Comparison of ENCODE assay signal across 23 cellular contexts in genomic region chr7:26305869-26306665, GRCh38. TPM values are rescaled to one million over a fixed set of nuclear protein-coding genes. Genes with fewer than 3 reads are reported as not detected.
DNase-seq lines count a peak whose midpoint lies in the region; ATAC-seq and TF ChIP-seq lines count a peak whose summit lies in the region.
"Had no signal": no experiment of that assay in that cellular context is flagged by ENCODE, and none has a peak within 500 bp of the region (broad histone marks: within the 10 kb centered on the region; RNA-seq: fewer than 3 reads in every experiment).

No MANE protein-coding gene starts in this region.

- H3K9me3 ChIP-seq in mononuclear cell (ENCODE audit: low read depth, low read length) (no peaks in the 10 kb centered on the region), thymus (ENCODE audit: control insufficient read depth) (no peaks in the 10 kb centered on the region)
- H3K9me3 ChIP-seq: breast epithelium, psoas muscle had no signal

- 84% methylated on average over 16 of the region's 16 CpGs for WGBS in thymus

- no peaks in the 10 kb centered on the region for H3K27me3 Mint-ChIP-seq in dendritic cell treated with granulocyte-macrophage colony-stimulating factor and Interleukin-4, amounts not matched to agents 40 ng/mL and 50 ng/mL, for 4 days
- H3K27me3 Mint-ChIP-seq in Calu3 (ENCODE audit: unreplicated experiment) = no peaks in the 10 kb centered on the region
- H3K27me3 Mint-ChIP-seq: activated CD4-positive, alpha-beta T cell treated with anti-CD3 and anti-CD28 coated beads, Interleukin-2, amount 10 ng/mL, durations not matched to agents 7 days and 5 days; CD4-positive, alpha-beta T cell had no signal

- peaks cover 80% of the 10 kb centered on the region for H3K4me1 Mint-ChIP-seq in dendritic cell treated with granulocyte-macrophage colony-stimulating factor and Interleukin-4, amounts not matched to agents 40 ng/mL and 50 ng/mL, for 4 days (ENCODE audit: low read depth)
- no peaks in the 10 kb centered on the region for H3K4me1 Mint-ChIP-seq in Calu3 (ENCODE audit: low read depth, unreplicated experiment)

- peaks cover 77% of the 10 kb centered on the region for H3K4me1 ChIP-seq in mononuclear cell (ENCODE audit: insufficient read depth, low read length)
- no peaks in the 10 kb centered on the region for H3K4me1 ChIP-seq in thymus (ENCODE audit: control insufficient read depth, insufficient read depth, low read length)
- H3K4me1 ChIP-seq: breast epithelium, psoas muscle had no signal

- H3K36me3 Mint-ChIP-seq in dendritic cell treated with granulocyte-macrophage colony-stimulating factor and Interleukin-4, amounts not matched to agents 40 ng/mL and 50 ng/mL, for 4 days (ENCODE audit: low read depth) = peaks cover 63% of the 10 kb centered on the region
- no peaks in the 10 kb centered on the region for H3K36me3 Mint-ChIP-seq in Calu3 (ENCODE audit: insufficient read depth, unreplicated experiment)

- intact Hi-C loops in dendritic cell treated with granulocyte-macrophage colony-stimulating factor and Interleukin-4, amounts not matched to agents 40 ng/mL and 50 ng/mL, for 4 days (cut with micrococcal nuclease) = loop anchor here (2.0 to 5.0 kb wide), 2 partner anchors 13 to 104 kb away; partner anchors contain the start of genes CBX3 and HNRNPA2B1
- intact Hi-C loops in Calu3 (cut with micrococcal nuclease; ENCODE audit: unreplicated experiment) = no loop called here
- intact Hi-C loops in left colon (cut with DNase I, micrococcal nuclease) = no loop called here

- peaks cover 7% of the 10 kb centered on the region for H3K36me3 ChIP-seq in thymus (ENCODE audit: control insufficient read depth, insufficient read depth)
- H3K36me3 ChIP-seq: breast epithelium had no signal

- peak overlapping the region; percentile 13 for H3K27ac ChIP-seq in thymus (ENCODE audit: low read depth)
- peak overlapping the region in 1 of 2 donors; percentile 68 for H3K27ac ChIP-seq in coronary artery
- H3K27ac ChIP-seq: psoas muscle had no signal

- ATAC-seq in left colon = no peak
- ATAC-seq: psoas muscle, SK-N-SH treated with all-trans-retinoic acid at 6 μM for 48 hours had no signal

- no peak overlapping the region for H3K4me3 Mint-ChIP-seq in dendritic cell treated with granulocyte-macrophage colony-stimulating factor and Interleukin-4, amounts not matched to agents 40 ng/mL and 50 ng/mL, for 4 days
- H3K4me3 Mint-ChIP-seq in Calu3 (ENCODE audit: low read depth, unreplicated experiment) = no peak overlapping the region
- H3K4me3 Mint-ChIP-seq: activated CD4-positive, alpha-beta T cell treated with anti-CD3 and anti-CD28 coated beads, Interleukin-2, amount 10 ng/mL, durations not matched to agents 7 days and 5 days; CD4-positive, alpha-beta T cell had no signal

- DNase-seq in NB4 (ENCODE audit: low read depth) (no peak), Calu3 (no peak), left colon (no peak), coronary artery (ENCODE audit: low spot score) (no peak)
- DNase-seq: amygdala; effector memory CD4-positive, alpha-beta T cell; glutamatergic neuron; NCI-H1048; NCI-H1694; NCI-H510A; nucleus accumbens; psoas muscle; stimulated activated CD8-positive, alpha-beta memory T cell treated with anti-CD3 and anti-CD28 coated beads, Interleukin-4, amount 100 ng/mL, for 48 hours; T-helper 9 cell had no signal

- H3K27ac Mint-ChIP-seq in dendritic cell treated with granulocyte-macrophage colony-stimulating factor and Interleukin-4, amounts not matched to agents 40 ng/mL and 50 ng/mL, for 4 days = peak overlapping the region; percentile 84
- H3K27ac Mint-ChIP-seq in Calu3 (ENCODE audit: unreplicated experiment) = no peak overlapping the region
- H3K27ac Mint-ChIP-seq: activated naive CD4-positive, alpha-beta T cell treated with anti-CD3 and anti-CD28 coated beads for 36 hours had no signal

- CTCF ChIA-PET in Calu3 (lab: Charles Lee) = interaction anchor here (1.7 kb wide), 1 partner anchor 12 kb away, joined by 6 read pairs; no protein-coding TSS in a partner anchor

- TF ChIP-seq CTCF in NB4 (IDR thresholded peaks at IDR 0.05; ENCODE audit: low read depth, low read length) (no peak), Calu3 (IDR thresholded peaks at IDR 0.05; ENCODE audit: unreplicated experiment) (no peak), coronary artery (IDR thresholded peaks at IDR 0.05) (no peak)

- H3K4me3 ChIP-seq in NB4 (ENCODE audit: low read depth, low read length) (peak overlapping the region; percentile 40), mononuclear cell (ENCODE audit: low read length) (peak overlapping the region; percentile 11), thymus (ENCODE audit: low read length) (no peak overlapping the region), coronary artery (no peak overlapping the region)
- H3K4me3 ChIP-seq: breast epithelium, psoas muscle had no signal

- H3K27me3 ChIP-seq in mononuclear cell (ENCODE audit: insufficient read depth, low read length) (no peaks in the 10 kb centered on the region), thymus (ENCODE audit: control insufficient read depth, insufficient read depth) (no peaks in the 10 kb centered on the region)
- H3K27me3 ChIP-seq: breast epithelium had no signal

- no TSS peak for BruUV-seq in Calu3 (replicated peaks; lab: Mats Ljungman, UMichigan)

- H3K9me3 Mint-ChIP-seq in dendritic cell treated with granulocyte-macrophage colony-stimulating factor and Interleukin-4, amounts not matched to agents 40 ng/mL and 50 ng/mL, for 4 days = no peaks in the 10 kb centered on the region
- H3K9me3 Mint-ChIP-seq in Calu3 (ENCODE audit: low read depth, unreplicated experiment) = no peaks in the 10 kb centered on the region
- H3K9me3 Mint-ChIP-seq: activated CD4-positive, alpha-beta T cell treated with anti-CD3 and anti-CD28 coated beads, Interleukin-2, amount 10 ng/mL, durations not matched to agents 7 days and 5 days; activated naive CD4-positive, alpha-beta T cell treated with anti-CD3 and anti-CD28 coated beads for 36 hours; activated T-helper 1 cell treated with anti-CD3 and anti-CD28 coated beads, Interleukin-12 subunit alpha, Interleukin-12 subunit beta, Interleukin-2, Interleukin-4 antibody, amounts not matched to agents 30 ng/mL and 10 ng/mL and 1 ng/mL, durations not matched to agents 14 hours and 24 hours and 36 hours; CD4-positive, alpha-beta T cell had no signal

- no peak for TF ChIP-seq POLR2A in NB4 (IDR thresholded peaks at IDR 0.05; ENCODE audit: extremely low read depth, insufficient read length)

RNA-seq across cellular contexts. Expression of gene SNX10, which starts 14.4 kb away (rescaled TPM):
- total RNA-seq in mononuclear cell = 70.1 TPM
- 15.9 TPM for polyA plus RNA-seq in thymus
- 19.6 and 22.1 TPM in 2 replicates for total RNA-seq in Calu3 (2022)
- 1 to 10 TPM; 2.4 to 3.0 TPM for total RNA-seq in left colon

Comparison
In these comparisons a context has a peak if more than half of its experiments do, and no peak if none do; other contexts are left out.
1. H3K4me3 ChIP-seq: peak in NB4 (single experiment) and mononuclear cell (single experiment); none in thymus (single experiment) and coronary artery (single experiment).